1 cellular context compared by ENCODE assay signal in genomic region chr12:89821901-89822300, GRCh38.
TF ChIP-seq lines count a peak whose summit lies in the region.

No MANE protein-coding gene starts in this region.

TF ChIP-seq in HepG2, 621 proteins besides CTCF, POLR2A, EP300 and RAD21 (continued from another document):
- no peak for TF ChIP-seq AHDC1 (CRISPR knock-in tag; IDR thresholded peaks at IDR 0.05; ENCODE audit: borderline replicate concordance)
- no peak for TF ChIP-seq ZNF841 (CRISPR knock-in tag; IDR thresholded peaks at IDR 0.05; ENCODE audit: borderline replicate concordance)
- no peak for TF ChIP-seq PHF5A (CRISPR knock-in tag; IDR thresholded peaks at IDR 0.05; ENCODE audit: low read depth, unreplicated experiment)
- no peak for TF ChIP-seq ZNF383 (CRISPR knock-in tag; IDR thresholded peaks at IDR 0.05; ENCODE audit: borderline replicate concordance)
- no peak for TF ChIP-seq ZMYM4 (CRISPR knock-in tag; IDR thresholded peaks at IDR 0.05)
- TF ChIP-seq ZXDC (CRISPR knock-in tag; IDR thresholded peaks at IDR 0.05) = no peak
- no peak for TF ChIP-seq ZNF598 (CRISPR knock-in tag; IDR thresholded peaks at IDR 0.05; ENCODE audit: borderline replicate concordance)
